ENCODE assay signal across 1 cellular context in the genomic region with DNA sequence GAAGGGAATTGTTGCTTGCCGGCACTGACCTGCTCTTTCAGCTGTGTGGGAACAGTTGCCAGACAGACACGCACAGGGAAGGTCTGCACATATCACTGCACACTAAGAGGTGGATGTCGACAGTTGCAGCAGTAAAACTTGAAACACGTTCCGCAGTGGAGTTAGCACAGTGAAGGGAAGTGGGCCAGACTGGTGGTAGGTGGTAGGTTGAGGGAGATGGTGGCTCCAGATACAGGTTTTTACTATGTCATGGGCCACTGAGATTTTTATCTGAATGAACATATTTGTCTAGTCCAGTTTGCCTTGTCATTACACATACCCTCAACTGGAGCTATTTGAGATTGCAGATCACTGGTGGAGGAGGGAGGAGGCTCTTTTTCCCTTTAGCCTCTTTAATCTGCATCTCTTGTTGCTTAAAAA.
TF ChIP-seq lines count a peak whose summit lies in the region.

No MANE protein-coding gene starts in this region.

TF ChIP-seq in K562, 482 proteins besides CTCF, POLR2A, EP300 and RAD21 (continues in another document):
- TF ChIP-seq MYC (IDR thresholded peaks at IDR 0.05; ENCODE audit: low read depth, low read length): no peak
- 0 out of 2 replicates have a peak, but pooled peaks have one; percentile 52 for TF ChIP-seq MYC (CRISPR knock-in tag; IDR thresholded peaks at IDR 0.05; ENCODE audit: borderline replicate concordance, low read depth)
- TF ChIP-seq ZNF124 (CRISPR knock-in tag; IDR thresholded peaks at IDR 0.05): no peak
- TF ChIP-seq SOX6 (IDR thresholded peaks at IDR 0.05): peak; percentile 28; the same call in 1 of the 2 replicates
- TF ChIP-seq, protein P1, sequence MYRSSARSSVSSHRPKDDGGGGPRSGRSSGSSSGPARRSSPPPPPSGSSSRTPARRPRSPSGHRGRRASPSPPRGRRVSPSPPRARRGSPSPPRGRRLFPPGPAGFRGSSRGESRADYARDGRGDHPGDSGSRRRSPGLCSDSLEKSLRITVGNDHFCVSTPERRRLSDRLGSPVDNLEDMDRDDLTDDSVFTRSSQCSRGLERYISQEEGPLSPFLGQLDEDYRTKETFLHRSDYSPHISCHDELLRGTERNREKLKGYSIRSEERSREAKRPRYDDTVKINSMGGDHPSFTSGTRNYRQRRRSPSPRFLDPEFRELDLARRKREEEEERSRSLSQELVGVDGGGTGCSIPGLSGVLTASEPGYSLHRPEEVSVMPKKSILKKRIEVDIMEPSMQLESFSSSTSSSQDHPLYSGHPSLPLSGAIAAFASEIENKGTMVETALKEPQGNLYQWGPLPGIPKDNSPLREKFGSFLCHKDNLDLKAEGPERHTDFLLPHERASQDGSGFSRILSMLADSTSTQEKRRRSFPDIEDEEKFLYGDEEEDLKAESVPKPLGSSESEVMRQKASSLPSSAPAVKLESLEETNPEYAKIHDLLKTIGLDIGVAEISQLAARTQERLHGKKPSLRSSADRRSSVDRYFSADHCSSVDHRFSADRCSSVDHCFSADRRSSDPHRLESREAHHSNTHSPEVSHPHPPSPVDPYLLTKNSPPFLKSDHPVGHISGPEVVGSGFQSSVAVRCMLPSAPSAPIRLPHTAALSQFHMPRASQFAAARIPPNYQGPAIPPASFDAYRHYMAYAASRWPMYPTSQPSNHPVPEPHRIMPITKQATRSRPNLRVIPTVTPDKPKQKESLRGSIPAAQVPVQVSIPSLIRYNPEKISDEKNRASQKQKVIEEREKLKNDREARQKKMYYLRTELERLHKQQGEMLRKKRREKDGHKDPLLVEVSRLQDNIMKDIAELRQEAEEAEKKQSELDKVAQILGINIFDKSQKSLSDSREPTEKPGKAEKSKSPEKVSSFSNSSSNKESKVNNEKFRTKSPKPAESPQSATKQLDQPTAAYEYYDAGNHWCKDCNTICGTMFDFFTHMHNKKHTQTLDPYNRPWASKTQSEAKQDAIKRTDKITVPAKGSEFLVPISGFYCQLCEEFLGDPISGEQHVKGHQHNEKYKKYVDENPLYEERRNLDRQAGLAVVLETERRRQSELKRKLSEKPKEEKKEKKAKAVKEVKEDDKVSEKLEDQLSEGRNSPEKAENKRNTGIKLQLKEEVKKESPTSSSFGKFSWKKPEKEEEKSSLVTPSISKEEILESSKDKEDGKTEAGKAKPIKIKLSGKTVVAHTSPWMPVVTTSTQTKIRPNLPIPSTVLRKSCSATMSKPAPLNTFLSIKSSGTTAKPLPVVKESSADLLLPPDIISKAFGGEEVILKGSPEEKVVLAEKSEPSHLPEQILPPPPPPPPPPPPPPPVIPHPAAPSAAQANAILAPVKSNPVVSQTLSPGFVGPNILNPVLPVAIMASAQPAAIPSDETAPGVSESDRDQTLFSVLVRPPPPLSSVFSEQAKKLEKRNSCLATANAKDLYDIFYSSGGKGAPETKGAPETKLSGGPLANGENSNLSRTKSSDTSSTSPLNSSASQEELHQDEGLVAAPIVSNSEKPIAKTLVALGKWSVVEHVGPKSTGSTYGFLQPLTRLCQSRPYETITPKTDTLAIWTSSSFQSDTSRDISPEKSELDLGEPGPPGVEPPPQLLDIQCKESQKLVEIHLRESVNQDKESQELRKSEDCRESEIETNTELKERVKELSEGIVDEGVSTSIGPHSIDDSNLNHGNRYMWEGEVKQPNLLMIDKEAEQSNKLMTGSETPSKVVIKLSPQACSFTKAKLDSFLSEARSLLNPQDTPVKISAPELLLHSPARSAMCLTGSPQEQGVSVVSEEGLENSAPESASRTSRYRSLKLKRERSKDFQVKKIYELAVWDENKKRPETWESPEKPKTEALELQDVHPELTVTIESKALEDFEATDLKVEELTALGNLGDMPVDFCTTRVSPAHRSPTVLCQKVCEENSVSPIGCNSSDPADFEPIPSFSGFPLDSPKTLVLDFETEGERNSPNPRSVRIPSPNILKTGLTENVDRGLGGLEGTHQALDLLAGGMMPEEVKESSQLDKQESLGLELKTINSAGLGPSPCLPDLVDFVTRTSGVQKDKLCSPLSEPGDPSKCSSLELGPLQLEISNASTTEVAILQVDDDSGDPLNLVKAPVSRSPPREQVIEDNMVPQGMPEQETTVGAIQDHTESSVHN (IDR thresholded peaks at IDR 0.05; ENCODE audit: borderline replicate concordance in 1 of 2, low read depth in 1 of 2): 0 out of 4 replicates have a peak, but pooled peaks of 1 of the 2 experiments have one; percentile 17
- TF ChIP-seq ZNF766 (CRISPR knock-in tag; conservative IDR thresholded peaks at IDR 0.05): 0 out of 2 replicates have a peak, but pooled peaks have one; percentile 25
- peak; percentile 69 for TF ChIP-seq ARID1B (IDR thresholded peaks at IDR 0.05)
- no peak for TF ChIP-seq ZSCAN29 (IDR thresholded peaks at IDR 0.05)
- no peak for TF ChIP-seq SAFB2 (IDR thresholded peaks at IDR 0.05; ENCODE audit: borderline replicate concordance, low read depth, low read length, severe bottlenecking)
- TF ChIP-seq SMARCE1 (IDR thresholded peaks at IDR 0.05): peak; percentile 77; the same call in 1 of the 2 replicates
- TF ChIP-seq NKRF (IDR thresholded peaks at IDR 0.05; ENCODE audit: borderline replicate concordance): no peak
- TF ChIP-seq JUND (IDR thresholded peaks at IDR 0.05; ENCODE audit: borderline replicate concordance, low read depth, low read length): 0 out of 2 replicates have a peak, but pooled peaks have one; percentile 10
- no peak; the same call in 2 of the 3 replicates for TF ChIP-seq JUND (tag; IDR thresholded peaks at IDR 0.05; ENCODE audit: borderline replicate concordance, low read depth, low read length)
- no peak for TF ChIP-seq ARID2 (IDR thresholded peaks at IDR 0.05)
- TF ChIP-seq ELF2 (CRISPR knock-in tag; IDR thresholded peaks at IDR 0.05): no peak
- peak; percentile 42 for TF ChIP-seq NCOR1 (IDR thresholded peaks at IDR 0.05)
- no peak for TF ChIP-seq TCF7L2 (IDR thresholded peaks at IDR 0.05; ENCODE audit: low read depth, low read length)
- 0 out of 4 replicates have a peak, but pooled peaks of 1 of the 2 experiments have one; percentile 34 for TF ChIP-seq MNT (conservative IDR thresholded peaks at IDR 0.05)
- no peak for TF ChIP-seq ZBTB5 (IDR thresholded peaks at IDR 0.05)
- TF ChIP-seq CTBP1 (IDR thresholded peaks at IDR 0.05; ENCODE audit: borderline replicate concordance): peak; percentile 88; the same call in 1 of the 2 replicates
- TF ChIP-seq, protein P2, sequence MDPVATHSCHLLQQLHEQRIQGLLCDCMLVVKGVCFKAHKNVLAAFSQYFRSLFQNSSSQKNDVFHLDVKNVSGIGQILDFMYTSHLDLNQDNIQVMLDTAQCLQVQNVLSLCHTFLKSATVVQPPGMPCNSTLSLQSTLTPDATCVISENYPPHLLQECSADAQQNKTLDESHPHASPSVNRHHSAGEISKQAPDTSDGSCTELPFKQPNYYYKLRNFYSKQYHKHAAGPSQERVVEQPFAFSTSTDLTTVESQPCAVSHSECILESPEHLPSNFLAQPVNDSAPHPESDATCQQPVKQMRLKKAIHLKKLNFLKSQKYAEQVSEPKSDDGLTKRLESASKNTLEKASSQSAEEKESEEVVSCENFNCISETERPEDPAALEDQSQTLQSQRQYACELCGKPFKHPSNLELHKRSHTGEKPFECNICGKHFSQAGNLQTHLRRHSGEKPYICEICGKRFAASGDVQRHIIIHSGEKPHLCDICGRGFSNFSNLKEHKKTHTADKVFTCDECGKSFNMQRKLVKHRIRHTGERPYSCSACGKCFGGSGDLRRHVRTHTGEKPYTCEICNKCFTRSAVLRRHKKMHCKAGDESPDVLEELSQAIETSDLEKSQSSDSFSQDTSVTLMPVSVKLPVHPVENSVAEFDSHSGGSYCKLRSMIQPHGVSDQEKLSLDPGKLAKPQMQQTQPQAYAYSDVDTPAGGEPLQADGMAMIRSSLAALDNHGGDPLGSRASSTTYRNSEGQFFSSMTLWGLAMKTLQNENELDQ (CRISPR knock-in tag; IDR thresholded peaks at IDR 0.05; ENCODE audit: borderline replicate concordance): no peak
- 0 out of 2 replicates have a peak, but pooled peaks have one; percentile 45 for TF ChIP-seq ZNF134 (CRISPR knock-in tag; conservative IDR thresholded peaks at IDR 0.05)
- TF ChIP-seq DPF2 (IDR thresholded peaks at IDR 0.05): peak; percentile 86
- peak; percentile 58; the same call in 1 of the 2 replicates for TF ChIP-seq MTA3 (IDR thresholded peaks at IDR 0.05; ENCODE audit: borderline replicate concordance)
- TF ChIP-seq ZNF780A (CRISPR knock-in tag; IDR thresholded peaks at IDR 0.05): no peak
- no peak for TF ChIP-seq ETV6 (IDR thresholded peaks at IDR 0.05; ENCODE audit: borderline replicate concordance in 1 of 2, low read depth in 2 of 2, low read length in 1 of 2)
- TF ChIP-seq ETV6 (CRISPR knock-in tag; IDR thresholded peaks at IDR 0.05; ENCODE audit: borderline replicate concordance): no peak
- no peak for TF ChIP-seq FOXM1 (IDR thresholded peaks at IDR 0.05; ENCODE audit: low read depth)
- TF ChIP-seq FOXM1 (CRISPR knock-in tag; IDR thresholded peaks at IDR 0.05; ENCODE audit: low read depth): no peak
- no peak for TF ChIP-seq GABPB1 (CRISPR knock-in tag; IDR thresholded peaks at IDR 0.05)
- peak; percentile 52; the same call in 1 of the 2 replicates for TF ChIP-seq GATAD2A (IDR thresholded peaks at IDR 0.05)
- TF ChIP-seq REST (CRISPR knock-in tag; IDR thresholded peaks at IDR 0.05; ENCODE audit: low read depth): no peak
- TF ChIP-seq PPARD (CRISPR knock-in tag; IDR thresholded peaks at IDR 0.05): no peak
- no peak for TF ChIP-seq ELF1 (tag; IDR thresholded peaks at IDR 0.05)
- no peak for TF ChIP-seq SP2 (IDR thresholded peaks at IDR 0.05; ENCODE audit: extremely low read depth, low read depth, low read length, poor library complexity, severe bottlenecking)
- TF ChIP-seq, protein P3, sequence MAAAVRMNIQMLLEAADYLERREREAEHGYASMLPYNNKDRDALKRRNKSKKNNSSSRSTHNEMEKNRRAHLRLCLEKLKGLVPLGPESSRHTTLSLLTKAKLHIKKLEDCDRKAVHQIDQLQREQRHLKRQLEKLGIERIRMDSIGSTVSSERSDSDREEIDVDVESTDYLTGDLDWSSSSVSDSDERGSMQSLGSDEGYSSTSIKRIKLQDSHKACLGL (CRISPR knock-in tag; IDR thresholded peaks at IDR 0.05; ENCODE audit: borderline replicate concordance, poor library complexity, severe bottlenecking): no peak
- peak; percentile 71 for TF ChIP-seq SMARCA4 (IDR thresholded peaks at IDR 0.05)
- TF ChIP-seq GTF2F1 (IDR thresholded peaks at IDR 0.05; ENCODE audit: low read depth, low read length): no peak
- TF ChIP-seq TCF7 (IDR thresholded peaks at IDR 0.05; ENCODE audit: borderline replicate concordance): no peak
